ENCODE assay signal across 8 cellular contexts in genomic region chr4:122151982-122152698, GRCh38. TPM values are rescaled to one million over a fixed set of nuclear protein-coding genes. Genes with fewer than 3 reads are reported as not detected.
DNase-seq lines count a peak whose midpoint lies in the region; ATAC-seq and TF ChIP-seq lines count a peak whose summit lies in the region.

TSS of gene BLTP1 (plus strand) at chr4:122152331. CDS start at chr4:122170648, 18,317 bp downstream.

- H3K36me3 ChIP-seq in kidney epithelial cell (ENCODE audit: control insufficient read depth, insufficient read depth, low read length), result no peaks in the 10 kb centered on the region

- no peaks in the 10 kb centered on the region for H3K27me3 Mint-ChIP-seq in chondrocyte (ENCODE audit: low read depth)

- H3K4me1 Mint-ChIP-seq in chondrocyte (ENCODE audit: low read depth), result peaks cover 44% of the 10 kb centered on the region

- no peaks in the 10 kb centered on the region for H3K9me3 Mint-ChIP-seq in chondrocyte (ENCODE audit: low read depth)

- peak within 1 kb of the TSS; percentile 91 for H3K4me3 Mint-ChIP-seq in chondrocyte (ENCODE audit: unreplicated experiment)

- no peak for TF ChIP-seq CTCF in AG09309 (IDR thresholded peaks at IDR 0.05; ENCODE audit: control insufficient read depth, insufficient read depth, low read depth, low read length, missing control alignments)
- TF ChIP-seq CTCF in chondrocyte (IDR thresholded peaks at IDR 0.05), result peak; percentile 36
- no peak for TF ChIP-seq CTCF in kidney epithelial cell (IDR thresholded peaks at IDR 0.05; ENCODE audit: insufficient read depth, low read length, poor library complexity, severe bottlenecking)

- peak; percentile 17 for DNase-seq in AG09309 (ENCODE audit: low read depth)
- DNase-seq in NCI-H345 treated with DMSO at 0.1 percent for 48 hours (lab: John Stamatoyannopoulos, UW; ENCODE audit: unreplicated experiment), result peak; percentile 50
- peak; percentile 77 to 78 for DNase-seq in activated CD4-positive, alpha-beta T cell treated with anti-CD3 and anti-CD28 coated beads for 24 hours (ENCODE audit: low read depth in 2 of 2)
- DNase-seq in chondrocyte (ENCODE audit: low spot score), result peak; percentile 96
- DNase-seq in kidney epithelial cell (ENCODE audit: low read depth), result peak; percentile 31
- DNase-seq in stimulated activated CD4-positive, alpha-beta T cell treated with anti-CD3 and anti-CD28 coated beads, Interleukin-15, amount 100 ng/mL, for 48 hours (ENCODE audit: low read depth in 2 of 2), result peak; percentile 72 to 78

- peaks cover 17% of the 10 kb centered on the region for H3K36me3 Mint-ChIP-seq in chondrocyte (ENCODE audit: low read depth)

- no peaks in the 10 kb centered on the region for H3K27me3 ChIP-seq in kidney epithelial cell (ENCODE audit: control insufficient read depth, insufficient read depth, low read length)

- ATAC-seq in GM18909 (IDR thresholded peaks at IDR 0.05; ENCODE audit: poor library complexity, unreplicated experiment), result peak; percentile 98
- ATAC-seq in HG03175 (IDR thresholded peaks at IDR 0.05; ENCODE audit: unreplicated experiment), result peak; percentile 95

- H3K4me3 ChIP-seq in AG09309 (ENCODE audit: control insufficient read depth, low read depth, low read length) (peak within 1 kb of the TSS; percentile 98), kidney epithelial cell (ENCODE audit: low read depth, low read length) (peak within 1 kb of the TSS; percentile 92)

- H3K27ac Mint-ChIP-seq in chondrocyte (ENCODE audit: unreplicated experiment), result peak within 1 kb of the TSS; percentile 98

RNA-seq across cellular contexts. Expression of gene BLTP1, which starts in this region (rescaled TPM):
- total RNA-seq in chondrocyte (39.6 to 50.6 TPM (median 41.5 TPM) in 3 replicates), kidney epithelial cell (47.3 and 57.8 TPM in 2 replicates)

Comparison
In these comparisons a context has a peak if more than half of its experiments do, and no peak if none do; other contexts are left out.
1. Peak in every context shown above with its lines: DNase-seq, ATAC-seq and H3K4me3 ChIP-seq.
2. DNase-seq: peak in every context shown above with its lines; median percentile 96 in chondrocyte; 78 in activated CD4-positive, alpha-beta T cell treated with anti-CD3 and anti-CD28 coated beads for 24 hours; 75 in stimulated activated CD4-positive, alpha-beta T cell treated with anti-CD3 and anti-CD28 coated beads, Interleukin-15, amount 100 ng/mL, for 48 hours; 50 in NCI-H345 treated with DMSO at 0.1 percent for 48 hours; 31 in kidney epithelial cell; 17 in AG09309.